Comparison of ENCODE assay signal across 12 cellular contexts in the genomic region with DNA sequence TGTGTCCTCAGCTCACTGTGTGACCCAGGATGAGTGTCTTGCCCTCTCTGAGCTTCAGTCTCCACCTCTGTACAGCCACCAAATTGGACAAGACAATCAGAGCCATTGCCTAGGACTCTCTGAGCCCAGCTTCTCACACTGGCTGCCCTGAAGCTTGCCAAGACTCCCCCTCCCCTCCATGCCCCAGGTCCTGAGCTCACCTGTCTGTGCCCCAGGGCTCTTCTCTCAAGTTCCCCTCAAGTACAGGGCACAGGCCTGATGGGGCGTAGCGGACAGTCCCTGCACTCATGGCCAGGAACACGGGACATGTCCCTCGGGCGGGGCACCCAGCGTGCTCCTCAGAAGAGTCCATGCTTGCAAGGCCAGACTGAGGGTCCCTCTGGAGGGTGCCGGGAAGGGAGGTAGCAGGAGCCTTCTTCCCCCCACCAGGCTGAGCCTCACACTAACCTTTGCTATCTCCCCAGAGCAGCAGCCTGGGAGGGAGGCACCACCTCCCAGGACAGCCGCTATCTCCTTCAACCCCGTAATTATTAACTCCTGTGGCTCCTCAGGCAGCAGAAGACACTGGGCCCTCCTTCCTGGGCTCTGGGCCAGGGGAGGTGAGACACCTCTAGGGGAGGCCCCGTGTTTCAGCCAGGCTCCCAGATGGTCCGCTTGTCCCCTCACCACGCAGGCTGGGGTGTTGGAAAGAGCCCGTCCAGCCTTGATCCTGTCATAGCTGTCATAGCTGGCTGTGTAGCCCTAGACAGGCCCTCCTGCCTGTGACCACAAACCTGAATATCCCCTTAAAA. TPM values are rescaled to one million over a fixed set of nuclear protein-coding genes. Genes with fewer than 3 reads are reported as not detected.
DNase-seq lines count a peak whose midpoint lies in the region; ATAC-seq, FAIRE-seq and TF ChIP-seq lines count a peak whose summit lies in the region.
"Had no signal": no experiment of that assay in that cellular context is flagged by ENCODE, and none has a peak within 500 bp of the region (broad histone marks: within the 10 kb centered on the region; RNA-seq: fewer than 3 reads in every experiment).

No MANE protein-coding gene starts in this region.

- H3K36me3 ChIP-seq in kidney (ENCODE audit: control insufficient read depth in 1 of 2, insufficient read depth in 2 of 2, low read length in 2 of 2) (no peaks in the 10 kb centered on the region), small intestine (ENCODE audit: control insufficient read depth in 2 of 2, insufficient read depth in 2 of 2, low read length in 2 of 2) (no peaks in the 10 kb centered on the region), PC-9 (ENCODE audit: low read depth) (no peaks in the 10 kb centered on the region)

- no peak overlapping the region for H2AFZ ChIP-seq in PC-9

- intact Hi-C loops in kidney (cut with DNase I) = no loop called here
- intact Hi-C loops in PC-9 (cut with micrococcal nuclease; ENCODE audit: unreplicated experiment) = no loop called here

- no peaks in the 10 kb centered on the region for H3K9me3 ChIP-seq in kidney (ENCODE audit: control insufficient read depth in 1 of 2, low read length in 2 of 2)
- H3K9me3 ChIP-seq in small intestine (ENCODE audit: control insufficient read depth, low read depth) = no peaks in the 10 kb centered on the region
- no peaks in the 10 kb centered on the region for H3K9me3 ChIP-seq in PC-9 (ENCODE audit: insufficient read depth, low read depth)

- peak overlapping the region in 1 of 2 donors; percentile 15 for H3K9ac ChIP-seq in kidney (ENCODE audit: low read length in 2 of 2)

- H3K4me1 ChIP-seq in kidney (ENCODE audit: control insufficient read depth in 1 of 2, insufficient read depth in 1 of 2, low read depth in 1 of 2, low read length in 2 of 2) = peaks cover 20 to 30% of the 10 kb centered on the region in 2 donors
- no peaks in the 10 kb centered on the region for H3K4me1 ChIP-seq in small intestine (ENCODE audit: control insufficient read depth in 2 of 2, insufficient read depth in 1 of 2, low read depth in 1 of 2, low read length in 1 of 2)
- peaks cover 4% of the 10 kb centered on the region; the same call in 1 of the 2 replicates for H3K4me1 ChIP-seq in PC-9 (replicated peaks; ENCODE audit: insufficient read depth)

- ATAC-seq in HG02973 (IDR thresholded peaks at IDR 0.05; ENCODE audit: unreplicated experiment) = no peak
- ATAC-seq: naive thymus-derived CD8-positive, alpha-beta T cell; stimulated activated effector memory CD8-positive, alpha-beta T cell treated with anti-CD3 and anti-CD28 coated beads, Interleukin-12 subunit alpha, Interleukin-12 subunit beta, amount 100 ng/mL, for 72 hours had no signal

- no peaks in the 10 kb centered on the region for H3K27me3 ChIP-seq in small intestine (ENCODE audit: control insufficient read depth in 2 of 2, insufficient read depth in 2 of 2, low read length in 2 of 2)
- H3K27me3 ChIP-seq in PC-9 (ENCODE audit: insufficient read depth, low read depth) = peaks cover 24% of the 10 kb centered on the region

- no TSS peak for BruUV-seq in PC-9 (replicated peaks; lab: Mats Ljungman, UMichigan)

- TF ChIP-seq POLR2A in GM12892 (IDR thresholded peaks at IDR 0.05; ENCODE audit: low read depth, low read length) = no peak

- H4K20me1 ChIP-seq in PC-9 (ENCODE audit: insufficient read depth) = no peaks in the 10 kb centered on the region

- FAIRE-seq in GM12892 (lab: Jason Lieb, UNC) (no peak), kidney (lab: Jason Lieb, UNC) (no peak), small intestine (lab: Jason Lieb, UNC) (no peak)
- FAIRE-seq: D721Med had no signal

- H3K4me3 ChIP-seq in kidney (ENCODE audit: low read length in 2 of 2) (peak overlapping the region; percentile 53 to 55), small intestine (ENCODE audit: low read depth in 1 of 2, low read length in 2 of 2) (no peak overlapping the region), PC-9 (no peak overlapping the region)

- WGBS in small intestine, 3 donors = 23 to 64% (median 42%) methylated on average over 12 to 13 of the region's 13 CpGs

- no peak overlapping the region for H3K27ac ChIP-seq in kidney (ENCODE audit: low read depth in 2 of 2, low read length in 2 of 2)
- H3K27ac ChIP-seq in small intestine (ENCODE audit: low read depth in 1 of 2, low read length in 1 of 2) = peak overlapping the region in 1 of 2 donors; percentile 33
- no peak overlapping the region for H3K27ac ChIP-seq in PC-9
- H3K27ac ChIP-seq: VCaP had no signal

- TF ChIP-seq CTCF in kidney (IDR thresholded peaks at IDR 0.05; ENCODE audit: borderline replicate concordance, extremely low read depth, insufficient read depth) = no peak
- no peak for TF ChIP-seq CTCF in PC-9 (conservative IDR thresholded peaks at IDR 0.05)

- peaks cover 18% of the 10 kb centered on the region; the same call in 1 of the 2 replicates for H3F3A ChIP-seq in PC-9 (ENCODE audit: insufficient read depth, low read depth)

- CTCF ChIA-PET in PC-9 (lab: Charles Lee) = no interaction called here

- H3K79me2 ChIP-seq in PC-9 (ENCODE audit: low read depth) = no peaks in the 10 kb centered on the region

- DNase-seq in GM12892 (ENCODE audit: insufficient read length) (peak; percentile 5), RPMI8226 (peak; percentile 43), kidney (peak; percentile 70), small intestine (peak; percentile 22), PC-9 (no peak), DMS153 treated with DMSO at 0.1 percent for 48 hours (lab: John Stamatoyannopoulos, UW; ENCODE audit: unreplicated experiment) (no peak), globus pallidus (ENCODE audit: low spot score) (no peak)

- no peaks in the 10 kb centered on the region for H3K9me2 ChIP-seq in PC-9 (ENCODE audit: insufficient read depth)

- H3K4me2 ChIP-seq in PC-9 = no peak overlapping the region

- POLR2A ChIA-PET in PC-9 (lab: Charles Lee; ENCODE audit: unreplicated experiment) = no interaction called here

RNA-seq across cellular contexts. Expression of a gene that starts 2.7 kb away (rescaled TPM):
- polyA plus RNA-seq in GM12892 (2012; ENCODE audit: missing spikeins) = not detected
- 14.6 TPM for total RNA-seq in kidney
- 27.8 TPM for polyA plus RNA-seq in kidney (ENCODE audit: insufficient read depth, low read depth, low replicate concordance)
- 1 to 10 TPM in 2 of 3 donors, under 1 TPM in 1; 0.45 to 9.5 (median 4.9) TPM for polyA plus RNA-seq in small intestine
- 4.4 and 10.4 TPM in 2 replicates for total RNA-seq in PC-9 (2021)
- polyA plus RNA-seq: naive thymus-derived CD8-positive, alpha-beta T cell had no signal

RNA-seq across cellular contexts. Expression of a gene that starts 28.7 kb away (rescaled TPM):
- polyA plus RNA-seq in GM12892 (2012; ENCODE audit: missing spikeins) = 3.9 TPM
- total RNA-seq in kidney = 58.2 TPM
- 20.5 TPM for polyA plus RNA-seq in kidney (ENCODE audit: insufficient read depth, low read depth, low replicate concordance)
- polyA plus RNA-seq in small intestine = 10 to 100 TPM in 1 of 3 donors, 1 to 10 TPM in 2; 5.9 to 17.9 (median 6.0) TPM
- 74.0 and 75.5 TPM in 2 replicates for total RNA-seq in PC-9 (2021)

RNA-seq across cellular contexts. Expression of a gene that starts 30.1 kb away (rescaled TPM):
- 1.1 TPM for polyA plus RNA-seq in GM12892 (2012; ENCODE audit: missing spikeins)
- total RNA-seq in kidney (7.1 TPM), PC-9 (2021) (0.81 and 1.2 TPM in 2 replicates)
- polyA plus RNA-seq in kidney (ENCODE audit: insufficient read depth, low read depth, low replicate concordance) (0.62 TPM), small intestine (1 to 10 TPM; 2.7 to 4.7 (median 4.3) TPM)

RNA-seq across cellular contexts. Expression of a gene that starts 47.4 kb away (rescaled TPM):
- 1,700 TPM for polyA plus RNA-seq in GM12892 (2012; ENCODE audit: missing spikeins)
- total RNA-seq in kidney (3,221 TPM), PC-9 (2021) (6,804 and 8,986 TPM in 2 replicates)
- polyA plus RNA-seq in kidney (ENCODE audit: insufficient read depth, low read depth, low replicate concordance) (7,914 TPM), small intestine (1,000 to 10,000 TPM; 3,413 to 10,000 (median 8,961) TPM)

Comparison
In these comparisons a context has a peak if more than half of its experiments do, and no peak if none do; other contexts are left out.
1. DNase-seq: peak in GM12892 (single experiment), RPMI8226 (single experiment), kidney (single experiment) and small intestine (single experiment); none in PC-9 (0 of 2), DMS153 treated with DMSO at 0.1 percent for 48 hours (single experiment) and globus pallidus (single experiment).
2. H3K4me3 ChIP-seq: peak in kidney (2 of 2); none in small intestine (0 of 2) and PC-9 (single experiment).